17 cellular contexts compared by ENCODE assay signal in the genomic region with DNA sequence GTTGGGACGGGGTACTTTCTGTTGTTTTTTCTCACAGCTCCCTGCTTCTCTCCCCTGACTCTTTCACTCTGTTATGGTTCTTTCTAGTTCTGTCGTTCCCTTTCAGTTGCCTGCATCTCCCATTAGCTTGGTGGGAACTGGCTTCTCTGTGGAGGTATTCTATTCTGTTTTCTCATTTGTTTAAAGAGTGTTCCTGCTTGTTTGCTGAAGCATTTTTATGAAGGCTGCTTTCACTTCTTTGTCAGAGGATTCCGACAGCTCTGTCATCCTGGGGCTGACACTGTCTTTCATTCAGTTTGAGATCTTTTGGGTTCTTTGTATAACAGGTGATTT.
DNase-seq lines count a peak whose midpoint lies in the region; ATAC-seq and TF ChIP-seq lines count a peak whose summit lies in the region.
"Had no signal": no experiment of that assay in that cellular context is flagged by ENCODE, and none has a peak within 500 bp of the region (broad histone marks: within the 10 kb centered on the region; RNA-seq: fewer than 3 reads in every experiment).

No MANE protein-coding gene starts in this region.

- peak overlapping the region; percentile 84 for H3K27ac Mint-ChIP-seq in activated T-cell treated with anti-CD3 and anti-CD28 coated beads, Interleukin-2, amount 50 U/mL, for 24 hours
- peak overlapping the region; percentile 86 for H3K27ac Mint-ChIP-seq in activated naive CD8-positive, alpha-beta T cell treated with anti-CD3 and anti-CD28 coated beads, Interleukin-2, amount 10 ng/mL, durations not matched to agents 7 days and 5 days
- peak overlapping the region; percentile 95 for H3K27ac Mint-ChIP-seq in stimulated activated effector memory CD8-positive, alpha-beta T cell treated with anti-CD3 and anti-CD28 coated beads, Interleukin-12 subunit alpha, Interleukin-12 subunit beta, amount 100 ng/mL, for 72 hours

- no peaks in the 10 kb centered on the region for H3K9me3 Mint-ChIP-seq in activated T-cell treated with anti-CD3 and anti-CD28 coated beads, Interleukin-2, amount 50 U/mL, for 24 hours
- peaks cover 7% of the 10 kb centered on the region for H3K9me3 Mint-ChIP-seq in activated naive CD8-positive, alpha-beta T cell treated with anti-CD3 and anti-CD28 coated beads, Interleukin-2, amount 10 ng/mL, durations not matched to agents 7 days and 5 days
- H3K9me3 Mint-ChIP-seq in stimulated activated effector memory CD8-positive, alpha-beta T cell treated with anti-CD3 and anti-CD28 coated beads, Interleukin-12 subunit alpha, Interleukin-12 subunit beta, amount 100 ng/mL, for 72 hours: peaks cover 6% of the 10 kb centered on the region

- POLR2A ChIA-PET in activated naive CD8-positive, alpha-beta T cell treated with anti-CD3 and anti-CD28 coated beads, Interleukin-2, amount 10 ng/mL, durations not matched to agents 7 days and 5 days (lab: Charles Lee): no interaction called here
- POLR2A ChIA-PET in RWPE1 (lab: Yijun Ruan, JAX; ENCODE audit: low non-redundant PET): no interaction called here

- H3K4me1 Mint-ChIP-seq in activated T-cell treated with anti-CD3 and anti-CD28 coated beads, Interleukin-2, amount 50 U/mL, for 24 hours (ENCODE audit: low read depth): peaks cover 87% of the 10 kb centered on the region
- peaks cover 14% of the 10 kb centered on the region for H3K4me1 Mint-ChIP-seq in activated naive CD8-positive, alpha-beta T cell treated with anti-CD3 and anti-CD28 coated beads, Interleukin-2, amount 10 ng/mL, durations not matched to agents 7 days and 5 days
- peaks cover 36% of the 10 kb centered on the region for H3K4me1 Mint-ChIP-seq in stimulated activated effector memory CD8-positive, alpha-beta T cell treated with anti-CD3 and anti-CD28 coated beads, Interleukin-12 subunit alpha, Interleukin-12 subunit beta, amount 100 ng/mL, for 72 hours

- no peak overlapping the region for H3K4me3 Mint-ChIP-seq in activated T-cell treated with anti-CD3 and anti-CD28 coated beads, Interleukin-2, amount 50 U/mL, for 24 hours
- peak overlapping the region; percentile 18 for H3K4me3 Mint-ChIP-seq in activated naive CD8-positive, alpha-beta T cell treated with anti-CD3 and anti-CD28 coated beads, Interleukin-2, amount 10 ng/mL, durations not matched to agents 7 days and 5 days
- peak overlapping the region; percentile 46 for H3K4me3 Mint-ChIP-seq in stimulated activated effector memory CD8-positive, alpha-beta T cell treated with anti-CD3 and anti-CD28 coated beads, Interleukin-12 subunit alpha, Interleukin-12 subunit beta, amount 100 ng/mL, for 72 hours

- TF ChIP-seq CTCF in LNCaP clone FGC (IDR thresholded peaks at IDR 0.05; ENCODE audit: control insufficient read depth, extremely low read depth, insufficient read depth) (no peak), RWPE1 (conservative IDR thresholded peaks at IDR 0.05; ENCODE audit: low read depth) (no peak)

- H3K36me3 Mint-ChIP-seq in activated T-cell treated with anti-CD3 and anti-CD28 coated beads, Interleukin-2, amount 50 U/mL, for 24 hours (ENCODE audit: low read depth): no peaks in the 10 kb centered on the region
- H3K36me3 Mint-ChIP-seq in activated naive CD8-positive, alpha-beta T cell treated with anti-CD3 and anti-CD28 coated beads, Interleukin-2, amount 10 ng/mL, durations not matched to agents 7 days and 5 days: peaks cover 6% of the 10 kb centered on the region
- H3K36me3 Mint-ChIP-seq in stimulated activated effector memory CD8-positive, alpha-beta T cell treated with anti-CD3 and anti-CD28 coated beads, Interleukin-12 subunit alpha, Interleukin-12 subunit beta, amount 100 ng/mL, for 72 hours: peaks cover 11% of the 10 kb centered on the region

- DNase-seq in activated T-cell treated with anti-CD3 and anti-CD28 coated beads, Interleukin-2, amount 50 U/mL, for 24 hours: no peak
- DNase-seq in activated T-cell treated with anti-CD3 and anti-CD28 coated beads, Interleukin-2, amount 50 U/mL, for 48 hours: no peak
- DNase-seq in LNCaP clone FGC (ENCODE audit: low read depth) (peak; percentile 52), NCI-H510A treated with DMSO at 0.1 percent for 48 hours (lab: John Stamatoyannopoulos, UW) (no peak), RWPE1 (ENCODE audit: low spot score) (no peak)
- no peak for DNase-seq in activated naive CD8-positive, alpha-beta T cell treated with anti-CD3 and anti-CD28 coated beads, Interleukin-2, amount 10 ng/mL, durations not matched to agents 7 days and 5 days
- no peak for DNase-seq in stimulated activated effector memory CD8-positive, alpha-beta T cell treated with anti-CD3 and anti-CD28 coated beads, Interleukin-12 subunit alpha, Interleukin-12 subunit beta, amount 100 ng/mL, for 72 hours (ENCODE audit: low spot score in 2 of 2)
- DNase-seq: ACHN; erythroblast; NCI-H1048; NCI-H526; SJCRH30; stimulated activated CD4-positive, alpha-beta T cell treated with anti-CD3 and anti-CD28 coated beads, Interleukin-12 subunit alpha, Interleukin-12 subunit beta, amount 100 ng/mL, for 4 hours had no signal

- ATAC-seq in activated naive CD8-positive, alpha-beta T cell treated with anti-CD3 and anti-CD28 coated beads, Interleukin-2, amount 10 ng/mL, durations not matched to agents 7 days and 5 days (ENCODE audit: low read depth): no peak
- ATAC-seq in stimulated activated effector memory CD8-positive, alpha-beta T cell treated with anti-CD3 and anti-CD28 coated beads, Interleukin-12 subunit alpha, Interleukin-12 subunit beta, amount 100 ng/mL, for 72 hours: no peak
- no peak for ATAC-seq in GM19035 (IDR thresholded peaks at IDR 0.05; ENCODE audit: unreplicated experiment)
- ATAC-seq: left lobe of liver, psoas muscle had no signal

- H3K4me3 ChIP-seq in LNCaP clone FGC (ENCODE audit: low read depth, low read length): no peak overlapping the region
- H3K4me3 ChIP-seq: breast epithelium, psoas muscle, SJCRH30 had no signal

- no peak overlapping the region for H3K27ac ChIP-seq in RWPE1
- H3K27ac ChIP-seq: psoas muscle, SJCRH30 had no signal

- no peaks in the 10 kb centered on the region for H3K27me3 Mint-ChIP-seq in activated T-cell treated with anti-CD3 and anti-CD28 coated beads, Interleukin-2, amount 50 U/mL, for 24 hours
- peaks cover 15% of the 10 kb centered on the region for H3K27me3 Mint-ChIP-seq in activated naive CD8-positive, alpha-beta T cell treated with anti-CD3 and anti-CD28 coated beads, Interleukin-2, amount 10 ng/mL, durations not matched to agents 7 days and 5 days

- CTCF ChIA-PET in RWPE1 (lab: Yijun Ruan, JAX): interaction anchor here (0.7 kb wide), 1 partner anchor 19 kb away, joined by 5 read pairs; no protein-coding TSS in a partner anchor
